In the genomic region with DNA sequence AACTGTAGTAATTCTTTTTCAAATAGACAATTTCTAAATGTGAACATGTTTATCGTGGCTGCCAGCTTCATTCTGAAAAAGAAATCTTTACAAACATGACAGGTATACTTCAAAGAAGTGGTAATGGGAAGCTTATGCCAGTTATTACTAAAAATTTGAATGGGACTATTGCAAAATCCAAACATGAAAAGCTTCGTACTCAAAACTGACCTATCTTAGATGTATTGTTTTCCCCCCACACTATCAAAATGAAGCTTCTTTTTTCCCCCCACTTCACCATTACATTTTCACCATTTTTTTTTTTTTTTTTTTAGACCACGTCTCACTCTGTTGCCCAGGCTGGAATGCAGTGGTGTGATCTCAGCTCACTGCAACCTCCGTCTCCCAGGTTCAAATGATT, we compare ENCODE assay signal across 1 cellular context.
TF ChIP-seq lines count a peak whose summit lies in the region.

No MANE protein-coding gene starts in this region.

TF ChIP-seq in GM12878, 131 proteins besides CTCF, POLR2A, EP300 and RAD21 (continued from another document):
- TF ChIP-seq, protein P1, sequence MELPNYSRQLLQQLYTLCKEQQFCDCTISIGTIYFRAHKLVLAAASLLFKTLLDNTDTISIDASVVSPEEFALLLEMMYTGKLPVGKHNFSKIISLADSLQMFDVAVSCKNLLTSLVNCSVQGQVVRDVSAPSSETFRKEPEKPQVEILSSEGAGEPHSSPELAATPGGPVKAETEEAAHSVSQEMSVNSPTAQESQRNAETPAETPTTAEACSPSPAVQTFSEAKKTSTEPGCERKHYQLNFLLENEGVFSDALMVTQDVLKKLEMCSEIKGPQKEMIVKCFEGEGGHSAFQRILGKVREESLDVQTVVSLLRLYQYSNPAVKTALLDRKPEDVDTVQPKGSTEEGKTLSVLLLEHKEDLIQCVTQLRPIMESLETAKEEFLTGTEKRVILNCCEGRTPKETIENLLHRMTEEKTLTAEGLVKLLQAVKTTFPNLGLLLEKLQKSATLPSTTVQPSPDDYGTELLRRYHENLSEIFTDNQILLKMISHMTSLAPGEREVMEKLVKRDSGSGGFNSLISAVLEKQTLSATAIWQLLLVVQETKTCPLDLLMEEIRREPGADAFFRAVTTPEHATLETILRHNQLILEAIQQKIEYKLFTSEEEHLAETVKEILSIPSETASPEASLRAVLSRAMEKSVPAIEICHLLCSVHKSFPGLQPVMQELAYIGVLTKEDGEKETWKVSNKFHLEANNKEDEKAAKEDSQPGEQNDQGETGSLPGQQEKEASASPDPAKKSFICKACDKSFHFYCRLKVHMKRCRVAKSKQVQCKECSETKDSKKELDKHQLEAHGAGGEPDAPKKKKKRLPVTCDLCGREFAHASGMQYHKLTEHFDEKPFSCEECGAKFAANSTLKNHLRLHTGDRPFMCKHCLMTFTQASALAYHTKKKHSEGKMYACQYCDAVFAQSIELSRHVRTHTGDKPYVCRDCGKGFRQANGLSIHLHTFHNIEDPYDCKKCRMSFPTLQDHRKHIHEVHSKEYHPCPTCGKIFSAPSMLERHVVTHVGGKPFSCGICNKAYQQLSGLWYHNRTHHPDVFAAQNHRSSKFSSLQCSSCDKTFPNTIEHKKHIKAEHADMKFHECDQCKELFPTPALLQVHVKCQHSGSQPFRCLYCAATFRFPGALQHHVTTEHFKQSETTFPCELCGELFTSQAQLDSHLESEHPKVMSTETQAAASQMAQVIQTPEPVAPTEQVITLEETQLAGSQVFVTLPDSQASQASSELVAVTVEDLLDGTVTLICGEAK (IDR thresholded peaks at IDR 0.05; ENCODE audit: borderline replicate concordance), result no peak
- TF ChIP-seq, protein P2, sequence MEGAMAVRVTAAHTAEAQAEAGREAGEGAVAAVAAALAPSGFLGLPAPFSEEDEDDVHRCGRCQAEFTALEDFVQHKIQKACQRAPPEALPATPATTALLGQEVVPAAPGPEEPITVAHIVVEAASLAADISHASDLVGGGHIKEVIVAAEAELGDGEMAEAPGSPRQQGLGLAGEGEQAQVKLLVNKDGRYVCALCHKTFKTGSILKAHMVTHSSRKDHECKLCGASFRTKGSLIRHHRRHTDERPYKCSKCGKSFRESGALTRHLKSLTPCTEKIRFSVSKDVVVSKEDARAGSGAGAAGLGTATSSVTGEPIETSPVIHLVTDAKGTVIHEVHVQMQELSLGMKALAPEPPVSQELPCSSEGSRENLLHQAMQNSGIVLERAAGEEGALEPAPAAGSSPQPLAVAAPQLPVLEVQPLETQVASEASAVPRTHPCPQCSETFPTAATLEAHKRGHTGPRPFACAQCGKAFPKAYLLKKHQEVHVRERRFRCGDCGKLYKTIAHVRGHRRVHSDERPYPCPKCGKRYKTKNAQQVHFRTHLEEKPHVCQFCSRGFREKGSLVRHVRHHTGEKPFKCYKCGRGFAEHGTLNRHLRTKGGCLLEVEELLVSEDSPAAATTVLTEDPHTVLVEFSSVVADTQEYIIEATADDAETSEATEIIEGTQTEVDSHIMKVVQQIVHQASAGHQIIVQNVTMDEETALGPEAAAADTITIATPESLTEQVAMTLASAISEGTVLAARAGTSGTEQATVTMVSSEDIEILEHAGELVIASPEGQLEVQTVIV (IDR thresholded peaks at IDR 0.05; ENCODE audit: borderline replicate concordance, partially characterized antibody), result no peak
- no peak for TF ChIP-seq BMI1 (IDR thresholded peaks at IDR 0.05; ENCODE audit: borderline replicate concordance)
- no peak for TF ChIP-seq ZNF24 (IDR thresholded peaks at IDR 0.05)
- no peak for TF ChIP-seq POLR2AphosphoS2 (IDR thresholded peaks at IDR 0.05; ENCODE audit: low read depth, low read length)
- TF ChIP-seq EED (IDR thresholded peaks at IDR 0.05; ENCODE audit: low read depth), result peak; percentile 45; the same call in 1 of the 2 replicates
